ENCODE assay signal across 22 cellular contexts in genomic region chr4:67236793-67237192, GRCh38.
"Had no signal": no experiment of that assay in that cellular context is flagged by ENCODE, and none has a peak within 500 bp of the region (broad histone marks: within the 10 kb centered on the region; RNA-seq: fewer than 3 reads in every experiment).

No MANE protein-coding gene starts in this region.

- H3K27ac ChIP-seq: foreskin keratinocyte, heart right ventricle, neutrophil, right atrium auricular region, suprapubic skin, thyroid gland, upper lobe of left lung, uterus had no signal

- ATAC-seq: foreskin keratinocyte; heart right ventricle; left colon; left ventricle myocardium superior; naive thymus-derived CD4-positive, alpha-beta T cell; stimulated activated naive CD8-positive, alpha-beta T cell treated with anti-CD3 and anti-CD28 coated beads, Interleukin-15, Interleukin-2, amounts not matched to agents 100 U/mL and 50 U/mL, for 24 hours had no signal

- DNase-seq: cerebellar nuclear complex; erythroblast; foreskin keratinocyte; heart right ventricle; hypothalamus; left colon; left ventricle myocardium superior; mesenchymal stem cell; naive thymus-derived CD4-positive, alpha-beta T cell; nephron progenitor cell; small intestine; stimulated activated CD4-positive, alpha-beta T cell treated with anti-CD3 and anti-CD28 coated beads, Interleukin-12 subunit alpha, Interleukin-12 subunit beta, amount 100 ng/mL, for 4 hours; stimulated activated naive CD8-positive, alpha-beta T cell treated with anti-CD3 and anti-CD28 coated beads, Interleukin-15, Interleukin-2, amounts not matched to agents 100 U/mL and 50 U/mL, for 24 hours; thyroid gland; upper lobe of left lung; uterus had no signal

- H3K36me3 ChIP-seq: heart right ventricle, neutrophil, right atrium auricular region, suprapubic skin, thyroid gland, upper lobe of left lung, uterus had no signal

- H3K27me3 ChIP-seq: foreskin keratinocyte, heart right ventricle, neutrophil, right atrium auricular region, suprapubic skin, thyroid gland, upper lobe of left lung, uterus had no signal

- H3K4me3 ChIP-seq: heart right ventricle, lung, right atrium auricular region, suprapubic skin, thyroid gland, upper lobe of left lung, uterus had no signal

- H3K4me1 ChIP-seq: foreskin keratinocyte, heart right ventricle, right atrium auricular region, suprapubic skin, thyroid gland, upper lobe of left lung, uterus had no signal

- FAIRE-seq: colon, endothelial cell of umbilical vein, small intestine had no signal

- H3K9me3 ChIP-seq: heart right ventricle, neutrophil, right atrium auricular region, suprapubic skin, thyroid gland, upper lobe of left lung, uterus had no signal
